Comparison of ENCODE assay signal across 20 cellular contexts in genomic region chr7:133936074-133936473, GRCh38.
A peak's percentile ranks its signal among the peaks of the same experiment; 100 is the strongest.
DNase-seq lines count a peak whose midpoint lies in the region; ATAC-seq and TF ChIP-seq lines count a peak whose summit lies in the region.
"Had no signal": no experiment of that assay in that cellular context is flagged by ENCODE, and none has a peak within 500 bp of the region (broad histone marks: within the 10 kb centered on the region; RNA-seq: fewer than 3 reads in every experiment).

No MANE protein-coding gene starts in this region.

- H3K9me3 ChIP-seq in RWPE2 (ENCODE audit: severe bottlenecking) (no peaks in the 10 kb centered on the region), right atrium auricular region (no peaks in the 10 kb centered on the region)
- H3K9me3 ChIP-seq: MG63, upper lobe of left lung had no signal

- DNase-seq in H4 (ENCODE audit: low spot score) (peak; percentile 27), RWPE2 (ENCODE audit: low spot score) (no peak), fibroblast of the aortic adventitia (ENCODE audit: low read depth) (peak; percentile 67), renal cortical epithelial cell (ENCODE audit: low read depth) (peak; percentile 15), right atrium auricular region (ENCODE audit: low spot score) (no peak), cardiac septum (ENCODE audit: low spot score) (no peak)
- DNase-seq: activated CD4-positive, alpha-beta T cell treated with anti-CD3 and anti-CD28 coated beads, Interleukin-2, amount 10 ng/mL, durations not matched to agents 24 days and 14 days; DND-41; foreskin melanocyte; MG63; NCI-H1436; NCI-H748 treated with DMSO at 0.1 percent for 48 hours; SIG-M5; stimulated activated CD4-positive, alpha-beta T cell treated with anti-CD3 and anti-CD28 coated beads, Interleukin-2, amount 100 ng/mL, for 48 hours; upper lobe of left lung had no signal

- H3K27me3 ChIP-seq in RWPE2 (ENCODE audit: insufficient read depth, poor library complexity, severe bottlenecking) (no peaks in the 10 kb centered on the region), right atrium auricular region (no peaks in the 10 kb centered on the region)
- H3K27me3 ChIP-seq: MG63, upper lobe of left lung had no signal

- H3K36me3 ChIP-seq in RWPE2 (ENCODE audit: low read depth) (no peaks in the 10 kb centered on the region), right atrium auricular region (no peaks in the 10 kb centered on the region)
- H3K36me3 ChIP-seq: MG63 had no signal

- ATAC-seq in RWPE2 (ENCODE audit: low read depth) (peak; percentile 67), HG03520 (IDR thresholded peaks at IDR 0.05; ENCODE audit: unreplicated experiment) (no peak)
- ATAC-seq: activated T-helper 17 cell treated with anti-CD3 and anti-CD28 coated beads, Interleukin-2, amount 50 U/mL, for 72 hours; natural killer cell treated with Interleukin-12 subunit alpha and Interleukin-12 subunit beta and Interleukin-15 and Interleukin-18, amount 100 ng/mL, for 72 hours had no signal

- intact Hi-C loops in cardiac septum (cut with DNase I), result no loop called here

- H3K27ac ChIP-seq in RWPE2 (ENCODE audit: poor library complexity, severe bottlenecking) (no peak overlapping the region), right atrium auricular region (no peak overlapping the region)
- H3K27ac ChIP-seq: coronary artery, upper lobe of left lung had no signal

- no peak overlapping the region for H3K4me3 ChIP-seq in RWPE2 (ENCODE audit: severe bottlenecking)
- no peak overlapping the region for H3K4me3 ChIP-seq in fibroblast of the aortic adventitia (ENCODE audit: low read depth, low read length)
- H3K4me3 ChIP-seq in right atrium auricular region, result no peak overlapping the region
- H3K4me3 ChIP-seq: coronary artery, MG63, smooth muscle cell, upper lobe of left lung had no signal

- peaks cover 3% of the 10 kb centered on the region for H3K4me1 ChIP-seq in RWPE2 (ENCODE audit: insufficient read depth, poor library complexity, severe bottlenecking)
- no peaks in the 10 kb centered on the region for H3K4me1 ChIP-seq in right atrium auricular region
- H3K4me1 ChIP-seq: upper lobe of left lung had no signal

- TF ChIP-seq CTCF in RWPE2 (IDR thresholded peaks at IDR 0.05; ENCODE audit: poor library complexity, severe bottlenecking) (no peak), fibroblast of the aortic adventitia (IDR thresholded peaks at IDR 0.05; ENCODE audit: insufficient read depth, low read length) (no peak), right atrium auricular region (IDR thresholded peaks at IDR 0.05) (no peak)

Comparison
In these comparisons a context has a peak if more than half of its experiments do, and no peak if none do; other contexts are left out.
1. DNase-seq: peak in H4 (single experiment), fibroblast of the aortic adventitia (single experiment) and renal cortical epithelial cell (single experiment); none in RWPE2 (single experiment), right atrium auricular region (single experiment) and cardiac septum (single experiment).